In the genomic region with DNA sequence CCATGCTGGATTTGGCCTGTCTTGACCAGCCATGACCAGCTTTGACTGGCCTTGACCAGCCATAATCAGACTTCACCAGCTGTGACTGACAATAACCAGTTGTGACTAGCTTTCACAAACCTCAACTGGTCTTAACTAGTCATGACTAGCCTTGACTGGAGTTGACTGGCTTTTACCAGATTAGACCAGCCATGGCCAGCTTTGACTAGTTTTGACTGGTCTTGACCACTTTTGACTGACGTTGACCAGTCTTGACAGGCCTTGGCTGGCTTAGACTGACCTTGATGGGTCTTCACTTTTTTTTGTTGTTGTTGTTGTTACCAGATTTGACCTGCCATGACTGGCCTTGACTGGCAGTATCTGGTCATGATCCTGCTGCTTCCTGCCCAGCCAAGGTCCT, we compare ENCODE assay signal across 18 cellular contexts.
A peak's percentile ranks its signal among the peaks of the same experiment; 100 is the strongest.
DNase-seq lines count a peak whose midpoint lies in the region; ATAC-seq, FAIRE-seq and TF ChIP-seq lines count a peak whose summit lies in the region.
"Had no signal": no experiment of that assay in that cellular context is flagged by ENCODE, and none has a peak within 500 bp of the region (broad histone marks: within the 10 kb centered on the region; RNA-seq: fewer than 3 reads in every experiment).

No MANE protein-coding gene starts in this region.

- no peaks in the 10 kb centered on the region for H3K27me3 ChIP-seq in bronchial epithelial cell (ENCODE audit: control insufficient read depth, insufficient read depth, low read length)
- H3K27me3 ChIP-seq in SK-N-SH (ENCODE audit: insufficient read depth), result no peaks in the 10 kb centered on the region

- H3K27me3 Mint-ChIP-seq in activated CD4-positive, alpha-beta T cell treated with anti-CD3 and anti-CD28 coated beads for 36 hours, result peaks cover 2% of the 10 kb centered on the region
- no peaks in the 10 kb centered on the region for H3K27me3 Mint-ChIP-seq in nephron progenitor cell (ENCODE audit: low read depth, poor library complexity)
- H3K27me3 Mint-ChIP-seq in glutamatergic neuron (ENCODE audit: unreplicated experiment), result no peaks in the 10 kb centered on the region
- H3K27me3 Mint-ChIP-seq: CD4-positive, alpha-beta T cell had no signal

- FAIRE-seq in GM12891 (lab: Jason Lieb, UNC) (peak; percentile 26), bronchial epithelial cell (lab: Jason Lieb, UNC) (peak; percentile 13)
- FAIRE-seq: GM19239 had no signal

- no peaks in the 10 kb centered on the region for H3K9me3 Mint-ChIP-seq in activated CD4-positive, alpha-beta T cell treated with anti-CD3 and anti-CD28 coated beads for 36 hours (ENCODE audit: low read depth)
- peaks cover 34% of the 10 kb centered on the region for H3K9me3 Mint-ChIP-seq in nephron progenitor cell
- no peaks in the 10 kb centered on the region for H3K9me3 Mint-ChIP-seq in glutamatergic neuron (ENCODE audit: unreplicated experiment)
- H3K9me3 Mint-ChIP-seq: CD4-positive, alpha-beta T cell; HFFc6 had no signal

- no peaks in the 10 kb centered on the region for H3K36me3 Mint-ChIP-seq in activated CD4-positive, alpha-beta T cell treated with anti-CD3 and anti-CD28 coated beads for 36 hours (ENCODE audit: low read depth)
- H3K36me3 Mint-ChIP-seq in nephron progenitor cell (ENCODE audit: low read depth) (no peaks in the 10 kb centered on the region), glutamatergic neuron (ENCODE audit: unreplicated experiment) (no peaks in the 10 kb centered on the region)

- no peaks in the 10 kb centered on the region for H3K9me2 ChIP-seq in SK-N-SH

- H4K20me1 ChIP-seq in SK-N-SH (ENCODE audit: insufficient read depth), result no peaks in the 10 kb centered on the region

- CTCF ChIA-PET in activated CD4-positive, alpha-beta T cell treated with anti-CD3 and anti-CD28 coated beads for 36 hours (lab: Charles Lee), result interaction anchor here (0.7 to 1.6 kb wide), 3 partner anchors 163 to 255 kb away, joined by 3 to 5 read pairs (median 4); no protein-coding TSS in a partner anchor
- CTCF ChIA-PET in SK-N-SH (lab: Yijun Ruan, JAX), result interaction anchor here (1.1 to 3.6 kb wide), 3 partner anchors 11 to 165 kb away, joined by 4 to 20 read pairs (median 7); no protein-coding TSS in a partner anchor

- 20% methylated on average over 1 of the region's 1 CpG for WGBS in SK-N-SH (ENCODE audit: low lambda C conversion rate)

- DNase-seq in activated CD4-positive, alpha-beta T cell treated with anti-CD3 and anti-CD28 coated beads for 36 hours, result peak; percentile 5
- no peak for DNase-seq in activated CD4-positive, alpha-beta T cell treated with anti-CD3 and anti-CD28 coated beads for 1 hour
- no peak for DNase-seq in GM12891 (ENCODE audit: insufficient read length, low spot score)
- DNase-seq in bronchial epithelial cell (ENCODE audit: low read depth), result no peak
- no peak for DNase-seq in nephron progenitor cell
- no peak for DNase-seq in glutamatergic neuron
- no peak for DNase-seq in NCI-H1436 (lab: John Stamatoyannopoulos, UW)
- no peak for DNase-seq in SK-N-SH
- DNase-seq: 8988T; ACHN; C1 segment of cervical spinal cord; Calu3; CD4-positive, alpha-beta T cell; DMS 273 treated with DMSO at 0.1 percent for 48 hours; GOT3; HCEC 1CT; HFFc6 had no signal

- no peak for ATAC-seq in activated CD4-positive, alpha-beta T cell treated with anti-CD3 and anti-CD28 coated beads for 36 hours

- no peak overlapping the region for H3K4me3 Mint-ChIP-seq in activated CD4-positive, alpha-beta T cell treated with anti-CD3 and anti-CD28 coated beads for 36 hours
- H3K4me3 Mint-ChIP-seq in nephron progenitor cell (no peak overlapping the region), glutamatergic neuron (ENCODE audit: unreplicated experiment) (no peak overlapping the region)
- H3K4me3 Mint-ChIP-seq: CD4-positive, alpha-beta T cell; HFFc6 had no signal

- H3K27ac ChIP-seq in SK-N-SH (ENCODE audit: low read depth in 2 of 2, low read length in 1 of 2), result no peak overlapping the region

- H3K4me3 ChIP-seq in bronchial epithelial cell (ENCODE audit: low read depth, low read length), result no peak overlapping the region
- no peak overlapping the region for H3K4me3 ChIP-seq in SK-N-SH (ENCODE audit: low read depth in 2 of 2, low read length in 1 of 2)

- H3K4me1 ChIP-seq in SK-N-SH (ENCODE audit: control insufficient read depth in 1 of 2, insufficient read depth in 2 of 2, low read depth in 1 of 2, low read length in 1 of 2), result no peaks in the 10 kb centered on the region; a peak in 1 of 4 replicates

- no peak overlapping the region for H2AFZ ChIP-seq in SK-N-SH (ENCODE audit: low read depth)

- no peak for TF ChIP-seq RAD21 in SK-N-SH (IDR thresholded peaks at IDR 0.05; ENCODE audit: low read length)

- H3K9ac ChIP-seq in SK-N-SH, result no peak overlapping the region

- no peak for TF ChIP-seq CTCF in bronchial epithelial cell (IDR thresholded peaks at IDR 0.05; ENCODE audit: insufficient read depth, low read length, severe bottlenecking)
- TF ChIP-seq CTCF in nephron progenitor cell (IDR thresholded peaks at IDR 0.05), result no peak
- no peak for TF ChIP-seq CTCF in glutamatergic neuron (IDR thresholded peaks at IDR 0.05; ENCODE audit: partially characterized antibody, unreplicated experiment)
- TF ChIP-seq CTCF in SK-N-SH (IDR thresholded peaks at IDR 0.05), result no peak

- peaks cover 4% of the 10 kb centered on the region for H3F3A ChIP-seq in SK-N-SH (replicated peaks; ENCODE audit: insufficient read depth)

- no peak for TF ChIP-seq EP300 in SK-N-SH (IDR thresholded peaks at IDR 0.05; ENCODE audit: borderline replicate concordance in 1 of 2, low read depth in 1 of 2, low read length in 1 of 2)

- intact Hi-C loops in activated CD4-positive, alpha-beta T cell treated with anti-CD3 and anti-CD28 coated beads for 36 hours (cut with DNase I, micrococcal nuclease), result no loop called here

- H3K79me2 ChIP-seq in SK-N-SH (ENCODE audit: insufficient read depth), result no peaks in the 10 kb centered on the region

- H3K4me1 Mint-ChIP-seq in activated CD4-positive, alpha-beta T cell treated with anti-CD3 and anti-CD28 coated beads for 36 hours, result peaks cover 2% of the 10 kb centered on the region
- H3K4me1 Mint-ChIP-seq in nephron progenitor cell, result no peaks in the 10 kb centered on the region
- no peaks in the 10 kb centered on the region for H3K4me1 Mint-ChIP-seq in glutamatergic neuron (ENCODE audit: low read depth, unreplicated experiment)

- H3K27ac Mint-ChIP-seq in activated CD4-positive, alpha-beta T cell treated with anti-CD3 and anti-CD28 coated beads for 36 hours, result no peak overlapping the region
- H3K27ac Mint-ChIP-seq in nephron progenitor cell (peak overlapping the region; percentile 55), glutamatergic neuron (ENCODE audit: unreplicated experiment) (no peak overlapping the region)
- H3K27ac Mint-ChIP-seq: CD4-positive, alpha-beta T cell; HFFc6 had no signal

- no peaks in the 10 kb centered on the region for H3K9me3 ChIP-seq in SK-N-SH

- POLR2A ChIA-PET in activated CD4-positive, alpha-beta T cell treated with anti-CD3 and anti-CD28 coated beads for 36 hours (lab: Charles Lee), result no interaction called here
- POLR2A ChIA-PET in SK-N-SH (lab: Yijun Ruan, JAX), result no interaction called here

- TF ChIP-seq POLR2A in GM12891 (IDR thresholded peaks at IDR 0.05; ENCODE audit: low read depth, low read length), result no peak

- H3K36me3 ChIP-seq in bronchial epithelial cell (ENCODE audit: control insufficient read depth, insufficient read depth, low read length) (no peaks in the 10 kb centered on the region), SK-N-SH (replicated peaks in 1 of 2; ENCODE audit: control insufficient read depth in 1 of 2, insufficient read depth in 2 of 2, low read length in 1 of 2) (no peaks in the 10 kb centered on the region)

- H3K4me2 ChIP-seq in SK-N-SH, result no peak overlapping the region

TF ChIP-seq in GM12891, 5 proteins besides CTCF, POLR2A, EP300 and RAD21:
- TF ChIP-seq POU2F2 (IDR thresholded peaks at IDR 0.05; ENCODE audit: low read depth, low read length) (no peak), POLR2AphosphoS5 (IDR thresholded peaks at IDR 0.05; ENCODE audit: low read depth, low read length) (no peak), SPI1 (IDR thresholded peaks at IDR 0.05; ENCODE audit: low read depth, low read length) (no peak), PAX5 (IDR thresholded peaks at IDR 0.05; ENCODE audit: insufficient read depth, low read length, severe bottlenecking) (no peak), TAF1 (IDR thresholded peaks at IDR 0.05; ENCODE audit: low read depth, low read length) (no peak)

TF ChIP-seq in SK-N-SH, 30 proteins besides CTCF, POLR2A, EP300 and RAD21 (continues in another document):
- TF ChIP-seq RXRA (IDR thresholded peaks at IDR 0.05; ENCODE audit: borderline replicate concordance, low read depth), result no peak
- TF ChIP-seq SMC3 (IDR thresholded peaks at IDR 0.05; ENCODE audit: low read depth, low read length), result no peak
- TF ChIP-seq FOXM1 (IDR thresholded peaks at IDR 0.05; ENCODE audit: low read depth), result no peak
- no peak for TF ChIP-seq MEF2A (IDR thresholded peaks at IDR 0.05; ENCODE audit: borderline replicate concordance, low read depth)
- no peak for TF ChIP-seq NFIC (IDR thresholded peaks at IDR 0.05; ENCODE audit: borderline replicate concordance)
- TF ChIP-seq, protein P1, sequence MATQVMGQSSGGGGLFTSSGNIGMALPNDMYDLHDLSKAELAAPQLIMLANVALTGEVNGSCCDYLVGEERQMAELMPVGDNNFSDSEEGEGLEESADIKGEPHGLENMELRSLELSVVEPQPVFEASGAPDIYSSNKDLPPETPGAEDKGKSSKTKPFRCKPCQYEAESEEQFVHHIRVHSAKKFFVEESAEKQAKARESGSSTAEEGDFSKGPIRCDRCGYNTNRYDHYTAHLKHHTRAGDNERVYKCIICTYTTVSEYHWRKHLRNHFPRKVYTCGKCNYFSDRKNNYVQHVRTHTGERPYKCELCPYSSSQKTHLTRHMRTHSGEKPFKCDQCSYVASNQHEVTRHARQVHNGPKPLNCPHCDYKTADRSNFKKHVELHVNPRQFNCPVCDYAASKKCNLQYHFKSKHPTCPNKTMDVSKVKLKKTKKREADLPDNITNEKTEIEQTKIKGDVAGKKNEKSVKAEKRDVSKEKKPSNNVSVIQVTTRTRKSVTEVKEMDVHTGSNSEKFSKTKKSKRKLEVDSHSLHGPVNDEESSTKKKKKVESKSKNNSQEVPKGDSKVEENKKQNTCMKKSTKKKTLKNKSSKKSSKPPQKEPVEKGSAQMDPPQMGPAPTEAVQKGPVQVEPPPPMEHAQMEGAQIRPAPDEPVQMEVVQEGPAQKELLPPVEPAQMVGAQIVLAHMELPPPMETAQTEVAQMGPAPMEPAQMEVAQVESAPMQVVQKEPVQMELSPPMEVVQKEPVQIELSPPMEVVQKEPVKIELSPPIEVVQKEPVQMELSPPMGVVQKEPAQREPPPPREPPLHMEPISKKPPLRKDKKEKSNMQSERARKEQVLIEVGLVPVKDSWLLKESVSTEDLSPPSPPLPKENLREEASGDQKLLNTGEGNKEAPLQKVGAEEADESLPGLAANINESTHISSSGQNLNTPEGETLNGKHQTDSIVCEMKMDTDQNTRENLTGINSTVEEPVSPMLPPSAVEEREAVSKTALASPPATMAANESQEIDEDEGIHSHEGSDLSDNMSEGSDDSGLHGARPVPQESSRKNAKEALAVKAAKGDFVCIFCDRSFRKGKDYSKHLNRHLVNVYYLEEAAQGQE (IDR thresholded peaks at IDR 0.05; ENCODE audit: low read depth, low read length), result no peak
- no peak for TF ChIP-seq EZH2phosphoT487 (IDR thresholded peaks at IDR 0.05; ENCODE audit: borderline replicate concordance, low read depth)
- TF ChIP-seq SIN3A (IDR thresholded peaks at IDR 0.05; ENCODE audit: borderline replicate concordance, low read depth, low read length), result no peak
